ENCODE assay signal across 10 cellular contexts in genomic region chr6:161802231-161802630, GRCh38.
"Had no signal": no experiment of that assay in that cellular context is flagged by ENCODE, and none has a peak within 500 bp of the region (broad histone marks: within the 10 kb centered on the region; RNA-seq: fewer than 3 reads in every experiment).

No MANE protein-coding gene starts in this region.

- H3K27me3 Mint-ChIP-seq: IgD-negative memory B cell had no signal

- H3K4me3 ChIP-seq: GM23248 had no signal

- H3K27ac ChIP-seq: GM23248, HL-60, KMS-11 had no signal

- H3K9ac ChIP-seq: GM23248, KMS-11 had no signal

- H3K27ac Mint-ChIP-seq: HFFc6, IgD-negative memory B cell had no signal

- DNase-seq: GM23248, GOT3, H7, HCEC 1CT, HFFc6, KBM-7 had no signal

- FAIRE-seq: HepG2 had no signal

- ATAC-seq: HepG2 had no signal

- H3K4me3 Mint-ChIP-seq: HFFc6, IgD-negative memory B cell had no signal
